Comparison of ENCODE assay signal across 9 cellular contexts in genomic region chr5:134568761-134569725, GRCh38. TPM values are rescaled to one million over a fixed set of nuclear protein-coding genes. Genes with fewer than 3 reads are reported as not detected.
DNase-seq lines count a peak whose midpoint lies in the region; ATAC-seq and TF ChIP-seq lines count a peak whose summit lies in the region.
"Had no signal": no experiment of that assay in that cellular context is flagged by ENCODE, and none has a peak within 500 bp of the region (broad histone marks: within the 10 kb centered on the region; RNA-seq: fewer than 3 reads in every experiment).

No MANE protein-coding gene starts in this region.

- H3K36me3 ChIP-seq in BLaER1 treated with 17β-estradiol and CSF1 and Interleukin-3, amounts not matched to agents 10 nM and 100 nM: peaks cover 77 to 100% (median 97%) of the 10 kb centered on the region in 11 experiments
- peaks cover 0 to 100% of the 10 kb centered on the region in 2 donors for H3K36me3 ChIP-seq in gastroesophageal sphincter
- H3K36me3 ChIP-seq in ovary: no peaks in the 10 kb centered on the region

- TF ChIP-seq EP300 in gastroesophageal sphincter (IDR thresholded peaks at IDR 0.05) (no peak), ovary (IDR thresholded peaks at IDR 0.05) (no peak)

- in situ Hi-C loops in SK-MEL-5 (cut with HindIII; ENCODE audit: low pct_unique_long_range_greater_than_20kb, low sequenced_read_pairs): no loop called here

- no peaks in the 10 kb centered on the region for H3K9me3 ChIP-seq in BLaER1 treated with 17β-estradiol and CSF1 and Interleukin-3, amounts not matched to agents 10 nM and 100 nM (replicated peaks in 1 of 11)
- no peaks in the 10 kb centered on the region for H3K9me3 ChIP-seq in gastroesophageal sphincter
- H3K9me3 ChIP-seq in ovary: no peaks in the 10 kb centered on the region

- peaks cover 19 to 83% (median 61%) of the 10 kb centered on the region in 11 experiments; a peak in 19 of 22 replicates for H4K20me1 ChIP-seq in BLaER1 treated with 17β-estradiol and CSF1 and Interleukin-3, amounts not matched to agents 10 nM and 100 nM

- intact Hi-C loops in ovary (cut with DNase I): loop anchor here in 1 of 4 donors (5.0 kb wide), 1 partner anchor 42 kb away; the partner anchor contains the start of gene JADE2

- H3K4me3 ChIP-seq in BLaER1 treated with 17β-estradiol and CSF1 and Interleukin-3, amounts not matched to agents 10 nM and 100 nM: no peak overlapping the region
- no peak overlapping the region for H3K4me3 ChIP-seq in gastroesophageal sphincter
- H3K4me3 ChIP-seq in ovary: no peak overlapping the region

- DNase-seq in SK-MEL-5 (ENCODE audit: low read depth, low spot score): peak; percentile 53
- peak; percentile 69 to 84 (median 74) for DNase-seq in ovary
- DNase-seq in kidney glomerular epithelial cell (lab: John Stamatoyannopoulos, UW): no peak
- no peak for DNase-seq in activated CD4-positive, alpha-beta T cell treated with anti-CD3 and anti-CD28 coated beads for 1 hour
- DNase-seq: MV-4-11 had no signal

- H3K4me2 ChIP-seq in BLaER1 treated with 17β-estradiol and CSF1 and Interleukin-3, amounts not matched to agents 10 nM and 100 nM: peak overlapping the region in 5 of 11 experiments; percentile 55 to 88 (median 66); a peak in 8 of 22 replicates

- H3K4me1 ChIP-seq in BLaER1 treated with 17β-estradiol and CSF1 and Interleukin-3, amounts not matched to agents 10 nM and 100 nM: peaks cover 17 to 43% (median 31%) of the 10 kb centered on the region in 10 experiments
- H3K4me1 ChIP-seq in gastroesophageal sphincter (peaks cover 4 to 71% (median 40%) of the 10 kb centered on the region in 3 donors), ovary (ENCODE audit: insufficient read depth) (peaks cover 17% of the 10 kb centered on the region)

- peak overlapping the region in 4 of 11 experiments; percentile 14 to 62 (median 37); a peak in 4 of 22 replicates for H3K27ac ChIP-seq in BLaER1 treated with 17β-estradiol and CSF1 and Interleukin-3, amounts not matched to agents 10 nM and 100 nM
- H3K27ac ChIP-seq in gastroesophageal sphincter (peak overlapping the region in 3 of 4 donors; percentile 72 to 76 (median 74)), ovary (peak overlapping the region in 1 of 2 donors; percentile 7)

- peak overlapping the region in 6 of 11 experiments; percentile 2 to 46 (median 17); a peak in 4 of 22 replicates for H3K9ac ChIP-seq in BLaER1 treated with 17β-estradiol and CSF1 and Interleukin-3, amounts not matched to agents 10 nM and 100 nM

- TF ChIP-seq POLR2A in gastroesophageal sphincter (IDR thresholded peaks at IDR 0.05): no peak
- no peak for TF ChIP-seq POLR2A in ovary (IDR thresholded peaks at IDR 0.05)

- ATAC-seq in gastroesophageal sphincter (peak; percentile 60), HG03354 (IDR thresholded peaks at IDR 0.05; ENCODE audit: poor library complexity, severe bottlenecking, unreplicated experiment) (no peak), GM18870 (IDR thresholded peaks at IDR 0.05; ENCODE audit: unreplicated experiment) (no peak)

- 33% methylated on average over 7 of the region's 24 CpGs; no CpG with 5 or more reads in 1 of the 2 donors for WGBS in gastroesophageal sphincter (ENCODE audit: low coverage in 1 of 2), 2 donors
- WGBS in ovary, 3 donors: 43 to 48% (median 45%) methylated on average over 24 of the region's 24 CpGs

- no peak for TF ChIP-seq CTCF in gastroesophageal sphincter (IDR thresholded peaks at IDR 0.05)
- no peak for TF ChIP-seq CTCF in ovary (IDR thresholded peaks at IDR 0.05)

- no peaks in the 10 kb centered on the region for H3K27me3 ChIP-seq in BLaER1 treated with 17β-estradiol and CSF1 and Interleukin-3, amounts not matched to agents 10 nM and 100 nM
- H3K27me3 ChIP-seq in gastroesophageal sphincter: no peaks in the 10 kb centered on the region
- H3K27me3 ChIP-seq in ovary: no peaks in the 10 kb centered on the region

RNA-seq across cellular contexts. Expression of gene JADE2, which starts 43.6 kb away (rescaled TPM):
- 21.8 and 23.6 TPM in 2 replicates for total RNA-seq in SK-MEL-5 (2014; rRNA removed; shearing (Covaris generic))
- polyA plus RNA-seq in SK-MEL-5 (2015; cell fraction: cytosol; rRNA removed): 27.3 and 27.7 TPM in 2 replicates
- 17.0 and 26.8 TPM in 2 replicates for polyA plus RNA-seq in SK-MEL-5 (2015; cell fraction: nucleus; rRNA removed)
- total RNA-seq in gastroesophageal sphincter (100 to 1,000 TPM in 2 of 4 donors, 10 to 100 TPM in 2; 46.0 to 113 (median 89.2) TPM), ovary (10 to 100 TPM; 31.4 to 82.9 (median 74.9) TPM)
- 10 to 100 TPM; 23.2 to 28.1 TPM for polyA plus RNA-seq in ovary

Comparison
In these comparisons a context has a peak if more than half of its experiments do, and no peak if none do; other contexts are left out.
1. DNase-seq: peak in SK-MEL-5 (single experiment) and ovary (5 of 5); none in kidney glomerular epithelial cell (single experiment) and activated CD4-positive, alpha-beta T cell treated with anti-CD3 and anti-CD28 coated beads for 1 hour (single experiment).